Comparison of ENCODE assay signal across 9 cellular contexts in genomic region chr12:69254046-69254445, GRCh38. TPM values are rescaled to one million over a fixed set of nuclear protein-coding genes. Genes with fewer than 3 reads are reported as not detected.
DNase-seq lines count a peak whose midpoint lies in the region; ATAC-seq and TF ChIP-seq lines count a peak whose summit lies in the region.
"Had no signal": no experiment of that assay in that cellular context is flagged by ENCODE, and none has a peak within 500 bp of the region (broad histone marks: within the 10 kb centered on the region; RNA-seq: fewer than 3 reads in every experiment).

No MANE protein-coding gene starts in this region.

- peak overlapping the region; percentile 9 to 91 (median 33) for H3K27ac Mint-ChIP-seq in IgD-negative memory B cell
- H3K27ac Mint-ChIP-seq in T-helper 2 cell treated with Interferon-gamma antibody and Interleukin-4, amounts not matched to agents 5 μg/mL and 100 μg/mL, for 36 hours = peak overlapping the region; percentile 56

- peaks cover 8% of the 10 kb centered on the region for H3K36me3 Mint-ChIP-seq in IgD-negative memory B cell
- H3K36me3 Mint-ChIP-seq in T-helper 2 cell treated with Interferon-gamma antibody and Interleukin-4, amounts not matched to agents 5 μg/mL and 100 μg/mL, for 36 hours (ENCODE audit: low read depth) = peaks cover 33% of the 10 kb centered on the region

- no peaks in the 10 kb centered on the region for H3K27me3 Mint-ChIP-seq in IgD-negative memory B cell
- H3K27me3 Mint-ChIP-seq in T-helper 2 cell treated with Interferon-gamma antibody and Interleukin-4, amounts not matched to agents 5 μg/mL and 100 μg/mL, for 36 hours (ENCODE audit: low read depth) = no peaks in the 10 kb centered on the region

- TF ChIP-seq POLR2A in prostate gland (IDR thresholded peaks at IDR 0.05) = no peak

- no peaks in the 10 kb centered on the region for H3K9me3 Mint-ChIP-seq in IgD-negative memory B cell
- H3K9me3 Mint-ChIP-seq in T-helper 2 cell treated with Interferon-gamma antibody and Interleukin-4, amounts not matched to agents 5 μg/mL and 100 μg/mL, for 36 hours = no peaks in the 10 kb centered on the region

- H3K27me3 ChIP-seq in prostate gland (replicated peaks; ENCODE audit: insufficient read depth) = no peaks in the 10 kb centered on the region
- H3K27me3 ChIP-seq: BLaER1 treated with 17β-estradiol and CSF1 and Interleukin-3, amounts not matched to agents 10 nM and 100 nM had no signal

- H3K4me3 Mint-ChIP-seq in IgD-negative memory B cell = no peak overlapping the region
- no peak overlapping the region for H3K4me3 Mint-ChIP-seq in T-helper 2 cell treated with Interferon-gamma antibody and Interleukin-4, amounts not matched to agents 5 μg/mL and 100 μg/mL, for 36 hours

- peak; percentile 11 to 54 (median 48) for TF ChIP-seq CTCF in prostate gland (IDR thresholded peaks at IDR 0.05)

- no peaks in the 10 kb centered on the region for H3K4me1 ChIP-seq in prostate gland (replicated peaks)

- H3K4me1 Mint-ChIP-seq in IgD-negative memory B cell = peaks cover 27 to 41% (median 33%) of the 10 kb centered on the region in 3 donors
- peaks cover 28% of the 10 kb centered on the region for H3K4me1 Mint-ChIP-seq in T-helper 2 cell treated with Interferon-gamma antibody and Interleukin-4, amounts not matched to agents 5 μg/mL and 100 μg/mL, for 36 hours (ENCODE audit: low read depth)

- DNase-seq in NCI-H1417 (lab: John Stamatoyannopoulos, UW) (peak; percentile 3 to 67 (median 67)), NCI-H1417 treated with DMSO at 0.1 percent for 48 hours (lab: John Stamatoyannopoulos, UW) (no peak), fibroblast of the conjunctiva (ENCODE audit: low read depth) (peak; percentile 35), prostate gland (ENCODE audit: low spot score) (no peak), activated gamma-delta T cell treated with Interleukin-2 at 50 U/mL for 16 hours (no peak)
- DNase-seq in T-helper 2 cell treated with Interferon-gamma antibody and Interleukin-4, amounts not matched to agents 5 μg/mL and 100 μg/mL, for 36 hours (ENCODE audit: low spot score) = no peak

- H3K9me3 ChIP-seq in prostate gland = no peaks in the 10 kb centered on the region
- H3K9me3 ChIP-seq: BLaER1 treated with 17β-estradiol and CSF1 and Interleukin-3, amounts not matched to agents 10 nM and 100 nM had no signal

- H3K36me3 ChIP-seq in prostate gland = no peaks in the 10 kb centered on the region

- no peak overlapping the region for H3K27ac ChIP-seq in prostate gland
- H3K27ac ChIP-seq: BLaER1 treated with 17β-estradiol and CSF1 and Interleukin-3, amounts not matched to agents 10 nM and 100 nM had no signal

- H3K4me3 ChIP-seq in prostate gland = no peak overlapping the region
- H3K4me3 ChIP-seq: BLaER1 treated with 17β-estradiol and CSF1 and Interleukin-3, amounts not matched to agents 10 nM and 100 nM had no signal

- intact Hi-C loops in prostate gland (cut with DNase I) = loop anchor here (5.0 kb wide), 1 partner anchor 102 kb away; no protein-coding TSS in a partner anchor

- ATAC-seq in GM19438 (IDR thresholded peaks at IDR 0.05; ENCODE audit: low read depth, unreplicated experiment) = peak; percentile 70

RNA-seq across cellular contexts. Expression of gene CPSF6, which starts 14.7 kb away (rescaled TPM):
- polyA plus RNA-seq in IgD-negative memory B cell = 59.0 TPM
- total RNA-seq in prostate gland = 100 to 1,000 TPM in 1 of 2 donors, 10 to 100 TPM in 1; 22.5 to 484 TPM

Comparison
In these comparisons a context has a peak if more than half of its experiments do, and no peak if none do; other contexts are left out.
1. DNase-seq: peak in NCI-H1417 (3 of 3) and fibroblast of the conjunctiva (single experiment); none in NCI-H1417 treated with DMSO at 0.1 percent for 48 hours (single experiment), T-helper 2 cell treated with Interferon-gamma antibody and Interleukin-4, amounts not matched to agents 5 μg/mL and 100 μg/mL, for 36 hours (single experiment), prostate gland (single experiment) and activated gamma-delta T cell treated with Interleukin-2 at 50 U/mL for 16 hours (single experiment).